Comparison of ENCODE assay signal across 13 cellular contexts in genomic region chr2:54941248-54941984, GRCh38.
DNase-seq lines count a peak whose midpoint lies in the region; ATAC-seq and TF ChIP-seq lines count a peak whose summit lies in the region.
"Had no signal": no experiment of that assay in that cellular context is flagged by ENCODE, and none has a peak within 500 bp of the region (broad histone marks: within the 10 kb centered on the region; RNA-seq: fewer than 3 reads in every experiment).

No MANE protein-coding gene starts in this region.

- H3K4me1 ChIP-seq in endodermal cell (ENCODE audit: control insufficient read depth, insufficient read depth, low read length) (peaks cover 5% of the 10 kb centered on the region), spleen (no peaks in the 10 kb centered on the region)

- H3K9me3 ChIP-seq in endodermal cell (ENCODE audit: control insufficient read depth, low read length) (peaks cover 7% of the 10 kb centered on the region), spleen (peaks cover 0 to 23% (median 17%) of the 10 kb centered on the region in 8 donors)

- no peak for TF ChIP-seq CTCF in endodermal cell (conservative IDR thresholded peaks at IDR 0.05)
- TF ChIP-seq CTCF in spleen (IDR thresholded peaks at IDR 0.05 in 8 of 11, conservative IDR thresholded peaks at IDR 0.05 in 3 of 11), result no peak
- no peak for TF ChIP-seq CTCF in omental fat pad (IDR thresholded peaks at IDR 0.05)

- intact Hi-C loops in spleen (cut with DNase I; ENCODE audit: low total_unique reads), result no loop called here

- peak overlapping the region; percentile 16 for H3K27ac ChIP-seq in endodermal cell (ENCODE audit: low read depth, low read length)
- no peak overlapping the region for H3K27ac ChIP-seq in spleen

- no peaks in the 10 kb centered on the region for H3K27me3 ChIP-seq in endodermal cell (ENCODE audit: control insufficient read depth, insufficient read depth, low read length, poor library complexity, severe bottlenecking)
- no peaks in the 10 kb centered on the region for H3K27me3 ChIP-seq in spleen (replicated peaks in 1 of 7)

- H3K36me3 ChIP-seq in endodermal cell (ENCODE audit: control insufficient read depth, insufficient read depth, low read length), result no peaks in the 10 kb centered on the region
- H3K36me3 ChIP-seq in spleen, result no peaks in the 10 kb centered on the region

- H3K4me3 Mint-ChIP-seq in endodermal cell, result no peak overlapping the region
- H3K4me3 Mint-ChIP-seq: IgD-negative memory B cell had no signal

- H3K4me3 ChIP-seq in endodermal cell (ENCODE audit: low read length), result no peak overlapping the region
- no peak overlapping the region for H3K4me3 ChIP-seq in spleen

- peaks cover 12% of the 10 kb centered on the region for H3K4me1 Mint-ChIP-seq in endodermal cell
- H3K4me1 Mint-ChIP-seq: IgD-negative memory B cell had no signal

- ATAC-seq in GM18867 (IDR thresholded peaks at IDR 0.05; ENCODE audit: unreplicated experiment) (no peak), omental fat pad (ENCODE audit: low FRiP score) (no peak)

- no peak overlapping the region for H3K9ac ChIP-seq in endodermal cell (ENCODE audit: extremely low read depth, low read length, poor library complexity, severe bottlenecking)

- peaks cover 19% of the 10 kb centered on the region for H3K9me3 Mint-ChIP-seq in endodermal cell

- 95 to 96% methylated on average over 12 to 15 of the region's 15 CpGs for WGBS in endodermal cell (ENCODE audit: insufficient coverage in 1 of 2, insufficient read length in 1 of 2), 2 experiments
- WGBS in spleen, 5 donors, result 92 to 98% (median 96%) methylated on average over 15 of the region's 15 CpGs

- TF ChIP-seq POLR2A in spleen (IDR thresholded peaks at IDR 0.05), result no peak

- H3K27me3 Mint-ChIP-seq in endodermal cell (ENCODE audit: insufficient read depth), result no peaks in the 10 kb centered on the region
- H3K27me3 Mint-ChIP-seq: IgD-negative memory B cell had no signal

- no peak overlapping the region for H3K27ac Mint-ChIP-seq in endodermal cell
- H3K27ac Mint-ChIP-seq: IgD-negative memory B cell had no signal

- DNase-seq in RPMI7951 (ENCODE audit: low read depth), result peak; percentile 42
- no peak for DNase-seq in endodermal cell
- DNase-seq in medulla oblongata (ENCODE audit: extremely low spot score), result peak; percentile 56
- DNase-seq in spleen, result peak; percentile 54
- DNase-seq in H4 (ENCODE audit: low spot score), result no peak
- DNase-seq in omental fat pad (ENCODE audit: low spot score), result no peak
- DNase-seq in NCI-H774 (lab: John Stamatoyannopoulos, UW), result no peak
- DNase-seq: DMS 273 treated with DMSO at 0.1 percent for 48 hours, NCI-H1105, RPMI8226, SIG-M5 had no signal

- peaks cover 2% of the 10 kb centered on the region for H3K36me3 Mint-ChIP-seq in endodermal cell (ENCODE audit: low read depth)
- H3K36me3 Mint-ChIP-seq: IgD-negative memory B cell had no signal

Comparison
In these comparisons a context has a peak if more than half of its experiments do, and no peak if none do; other contexts are left out.
1. DNase-seq: peak in RPMI7951 (single experiment), medulla oblongata (single experiment) and spleen (single experiment); none in endodermal cell (single experiment), H4 (single experiment), omental fat pad (single experiment) and NCI-H774 (single experiment).